19 cellular contexts compared by ENCODE assay signal in genomic region chr2:65922030-65922429, GRCh38.
DNase-seq lines count a peak whose midpoint lies in the region; ATAC-seq, FAIRE-seq and TF ChIP-seq lines count a peak whose summit lies in the region.
"Had no signal": no experiment of that assay in that cellular context is flagged by ENCODE, and none has a peak within 500 bp of the region (broad histone marks: within the 10 kb centered on the region; RNA-seq: fewer than 3 reads in every experiment).

No MANE protein-coding gene starts in this region.

- CTCF ChIA-PET in K562 (lab: Yijun Ruan, JAX; ENCODE audit: low intra/inter-chr PET ratio), result no interaction called here

- no peaks in the 10 kb centered on the region for H3K27me3 ChIP-seq in K562 (ENCODE audit: control insufficient read depth in 2 of 2, insufficient read depth in 2 of 2, low read length in 2 of 2)
- H3K27me3 ChIP-seq: adrenal gland, sigmoid colon had no signal

- H4K20me1 ChIP-seq in K562 (replicated peaks; ENCODE audit: control insufficient read depth, insufficient read depth, low read length), result no peaks in the 10 kb centered on the region

- no peak for FAIRE-seq in K562 (lab: Jason Lieb, UNC)

- peaks cover 5 to 11% of the 10 kb centered on the region in 2 experiments; a peak in 3 of 5 replicates for H3K4me1 ChIP-seq in K562 (replicated peaks in 1 of 2; ENCODE audit: control insufficient read depth in 2 of 2, insufficient read depth in 2 of 2, low read length in 2 of 2)

- no peak for TF ChIP-seq CTCF in K562 (IDR thresholded peaks at IDR 0.05 in 2 of 3, conservative IDR thresholded peaks at IDR 0.05 in 1 of 3; ENCODE audit: insufficient read depth in 2 of 3, low read depth in 1 of 3, low read length in 3 of 3)

- no peaks in the 10 kb centered on the region for H3K9me1 ChIP-seq in K562 (ENCODE audit: control insufficient read depth, insufficient read depth, low read length)

- POLR2A ChIA-PET in K562 (lab: Yijun Ruan, JAX), result interaction anchor here (2.2 kb wide), 1 partner anchor 41 kb away, joined by 4 read pairs; no protein-coding TSS in a partner anchor

- no peak for TF ChIP-seq EP300 in K562 (IDR thresholded peaks at IDR 0.05; ENCODE audit: low read length)

- no peak for TF ChIP-seq POLR2A in K562 (conservative IDR thresholded peaks at IDR 0.05)

- H3K79me2 ChIP-seq in K562 (ENCODE audit: control insufficient read depth, insufficient read depth, low read length), result no peaks in the 10 kb centered on the region

- peak in 1 of 4 experiments; percentile 9 for DNase-seq in K562 (ENCODE audit: extremely low read depth in 1 of 4, low spot score in 3 of 4)
- no peak for DNase-seq in activated CD8-positive, alpha-beta memory T cell treated with anti-CD3 and anti-CD28 coated beads for 24 hours
- no peak for DNase-seq in activated CD4-positive, alpha-beta T cell treated with anti-CD3 and anti-CD28 coated beads for 48 hours
- no peak for DNase-seq in stimulated activated CD4-positive, alpha-beta T cell treated with anti-CD3 and anti-CD28 coated beads, Interleukin-4, amount 100 ng/mL, for 24 hours
- DNase-seq: activated CD4-positive, alpha-beta memory T cell treated with anti-CD3 and anti-CD28 coated beads, Interleukin-2, amount 10 ng/mL, durations not matched to agents 7 days and 5 days; DMS 273 treated with DMSO at 0.1 percent for 48 hours; effector CD4-positive, alpha-beta T cell; NCI-H1930; NCI-H526 treated with DMSO at 0.1 percent for 48 hours; stimulated activated CD4-positive, alpha-beta T cell treated with anti-CD3 and anti-CD28 coated beads, Interleukin-2, amount 100 ng/mL, for 24 hours had no signal

- no peaks in the 10 kb centered on the region for H3K36me3 ChIP-seq in K562 (ENCODE audit: control insufficient read depth, insufficient read depth, low read length)
- H3K36me3 ChIP-seq: adrenal gland, sigmoid colon, thoracic aorta had no signal

- TF ChIP-seq RAD21 in K562 (CRISPR knock-in tag; conservative IDR thresholded peaks at IDR 0.05 in 1 of 2, IDR thresholded peaks at IDR 0.05 in 1 of 2), result no peak

- in situ Hi-C loops in K562 (cut with MboI), result no loop called here

- no TSS peak for BruUV-seq in K562 (replicated peaks; lab: Mats Ljungman, UMichigan)

- H3K4me3 ChIP-seq in K562, result no peak overlapping the region
- H3K4me3 ChIP-seq: adrenal gland, sigmoid colon, thoracic aorta had no signal

- H3K9ac ChIP-seq in K562 (ENCODE audit: insufficient read depth in 1 of 2, low read depth in 2 of 2, low read length in 2 of 2), result no peak overlapping the region

- intact Hi-C loops in K562 (cut with micrococcal nuclease), result no loop called here

- H3K9me3 ChIP-seq in K562 (replicated peaks; ENCODE audit: control insufficient read depth, insufficient read depth, low read depth, low read length), result no peaks in the 10 kb centered on the region
- H3K9me3 ChIP-seq: adrenal gland, sigmoid colon, thoracic aorta had no signal

- no peak overlapping the region for H2AFZ ChIP-seq in K562 (ENCODE audit: low read depth, low read length)

- H3K27ac ChIP-seq in K562 (ENCODE audit: extremely low read depth, low read depth, low read length), result no peak overlapping the region
- H3K27ac ChIP-seq: adrenal gland, sigmoid colon, thoracic aorta had no signal

- WGBS in K562 (ENCODE audit: insufficient coverage, low coverage, missing lambda C conversion rate), result 2% methylated on average over 4 of the region's 4 CpGs

- ATAC-seq in GM18868 (IDR thresholded peaks at IDR 0.05; ENCODE audit: unreplicated experiment) (peak; percentile 63), HG02588 (IDR thresholded peaks at IDR 0.05; ENCODE audit: unreplicated experiment) (peak; percentile 94), HG03280 (IDR thresholded peaks at IDR 0.05; ENCODE audit: unreplicated experiment) (peak; percentile 74), K562 (peak; percentile 48; the same call in 2 of the 3 replicates), HG03097 (IDR thresholded peaks at IDR 0.05; ENCODE audit: low FRiP score, unreplicated experiment) (no peak)
- ATAC-seq: activated T-helper 17 cell treated with anti-CD3 and anti-CD28 coated beads, Interleukin-2, amount 50 U/mL, for 72 hours; Panc1 had no signal

- H3K4me2 ChIP-seq in K562 (ENCODE audit: insufficient read depth, low read length), result no peak overlapping the region

TF ChIP-seq in K562, 482 proteins besides CTCF, POLR2A, EP300 and RAD21:
- TF ChIP-seq, protein P1, sequence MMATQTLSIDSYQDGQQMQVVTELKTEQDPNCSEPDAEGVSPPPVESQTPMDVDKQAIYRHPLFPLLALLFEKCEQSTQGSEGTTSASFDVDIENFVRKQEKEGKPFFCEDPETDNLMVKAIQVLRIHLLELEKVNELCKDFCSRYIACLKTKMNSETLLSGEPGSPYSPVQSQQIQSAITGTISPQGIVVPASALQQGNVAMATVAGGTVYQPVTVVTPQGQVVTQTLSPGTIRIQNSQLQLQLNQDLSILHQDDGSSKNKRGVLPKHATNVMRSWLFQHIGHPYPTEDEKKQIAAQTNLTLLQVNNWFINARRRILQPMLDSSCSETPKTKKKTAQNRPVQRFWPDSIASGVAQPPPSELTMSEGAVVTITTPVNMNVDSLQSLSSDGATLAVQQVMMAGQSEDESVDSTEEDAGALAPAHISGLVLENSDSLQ (IDR thresholded peaks at IDR 0.05), result peak; percentile 41
- TF ChIP-seq NR2C1 (IDR thresholded peaks at IDR 0.05), result no peak
- no peak for TF ChIP-seq NR2C1 (tag; IDR thresholded peaks at IDR 0.05)
- TF ChIP-seq, protein P2, sequence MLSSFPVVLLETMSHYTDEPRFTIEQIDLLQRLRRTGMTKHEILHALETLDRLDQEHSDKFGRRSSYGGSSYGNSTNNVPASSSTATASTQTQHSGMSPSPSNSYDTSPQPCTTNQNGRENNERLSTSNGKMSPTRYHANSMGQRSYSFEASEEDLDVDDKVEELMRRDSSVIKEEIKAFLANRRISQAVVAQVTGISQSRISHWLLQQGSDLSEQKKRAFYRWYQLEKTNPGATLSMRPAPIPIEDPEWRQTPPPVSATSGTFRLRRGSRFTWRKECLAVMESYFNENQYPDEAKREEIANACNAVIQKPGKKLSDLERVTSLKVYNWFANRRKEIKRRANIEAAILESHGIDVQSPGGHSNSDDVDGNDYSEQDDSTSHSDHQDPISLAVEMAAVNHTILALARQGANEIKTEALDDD (IDR thresholded peaks at IDR 0.05), result peak; percentile 78
